9 cellular contexts compared by ENCODE assay signal in genomic region chr11:9577032-9577431, GRCh38. TPM values are rescaled to one million over a fixed set of nuclear protein-coding genes. Genes with fewer than 3 reads are reported as not detected.
A peak's percentile ranks its signal among the peaks of the same experiment; 100 is the strongest.
DNase-seq lines count a peak whose midpoint lies in the region; ATAC-seq, FAIRE-seq and TF ChIP-seq lines count a peak whose summit lies in the region.
"Had no signal": no experiment of that assay in that cellular context is flagged by ENCODE, and none has a peak within 500 bp of the region (broad histone marks: within the 10 kb centered on the region; RNA-seq: fewer than 3 reads in every experiment).

No MANE protein-coding gene starts in this region.

- H3K4me3 ChIP-seq in HEK293 (ENCODE audit: low read depth, low read length) (peak overlapping the region; percentile 100), fibroblast of the aortic adventitia (ENCODE audit: low read depth, low read length) (peak overlapping the region; percentile 82), spleen (peak overlapping the region in 5 of 8 donors; percentile 6 to 95 (median 68))

- no peaks in the 10 kb centered on the region for H3K27me3 Mint-ChIP-seq in WTC11 (ENCODE audit: low read depth)

- DNase-seq in WTC11 (ENCODE audit: low spot score) (no peak), fibroblast of the aortic adventitia (ENCODE audit: low read depth) (peak; percentile 72), spleen (no peak), urothelium cell line (ENCODE audit: low spot score) (no peak), DMS153 treated with DMSO at 0.1 percent for 48 hours (lab: John Stamatoyannopoulos, UW; ENCODE audit: unreplicated experiment) (no peak)
- DNase-seq: KG1 had no signal

- no peak overlapping the region for H3K27ac ChIP-seq in HEK293 (ENCODE audit: extremely low read depth, low read depth, low read length)
- peak overlapping the region in 7 of 8 donors; percentile 42 to 97 (median 88) for H3K27ac ChIP-seq in spleen

- H3K36me3 ChIP-seq in HEK293 (ENCODE audit: control insufficient read depth in 2 of 2, insufficient read depth in 1 of 2, low read length in 2 of 2) (peaks cover 8 to 73% of the 10 kb centered on the region in 2 experiments; a peak in 2 of 3 replicates), spleen (peaks cover 0 to 43% (median 11%) of the 10 kb centered on the region in 6 donors)

- POLR2A ChIA-PET in HEK293 (lab: Yijun Ruan, JAX), result interaction anchor here (2.1 to 3.5 kb wide), 4 partner anchors 11 to 192 kb away, joined by 7 to 21 read pairs (median 11); partner anchors contain the start of gene ZNF143
- POLR2A ChIA-PET in WTC11 (lab: Charles Lee), result no interaction called here

- no peak overlapping the region for H3K27ac Mint-ChIP-seq in WTC11

- WGBS in spleen, 5 donors, result 53 to 74% (median 64%) methylated on average over 4 of the region's 4 CpGs

- H3K4me1 ChIP-seq in HEK293 (ENCODE audit: control insufficient read depth, insufficient read depth, low read length) (no peaks in the 10 kb centered on the region), spleen (peaks cover 6 to 68% (median 41%) of the 10 kb centered on the region in 6 donors)

- H3K27me3 ChIP-seq in spleen (replicated peaks in 1 of 7), result no peaks in the 10 kb centered on the region

- no peak for TF ChIP-seq POLR2A in spleen (IDR thresholded peaks at IDR 0.05)

- peak overlapping the region; percentile 95 for H3K4me3 Mint-ChIP-seq in WTC11

- TF ChIP-seq CTCF in HEK293 (tag by site-specific recombination; IDR thresholded peaks at IDR 0.05), result no peak
- no peak for TF ChIP-seq CTCF in WTC11 (IDR thresholded peaks at IDR 0.05)
- no peak for TF ChIP-seq CTCF in fibroblast of the aortic adventitia (IDR thresholded peaks at IDR 0.05; ENCODE audit: insufficient read depth, low read length)
- no peak for TF ChIP-seq CTCF in spleen (IDR thresholded peaks at IDR 0.05 in 8 of 11, conservative IDR thresholded peaks at IDR 0.05 in 3 of 11)

- intact Hi-C loops in spleen (cut with DNase I; ENCODE audit: low total_unique reads), result no loop called here

- no peak for ATAC-seq in WTC11
- no peak for ATAC-seq in HG03520 (IDR thresholded peaks at IDR 0.05; ENCODE audit: unreplicated experiment)

- H3K36me3 Mint-ChIP-seq in WTC11, result peaks cover 72% of the 10 kb centered on the region

- no peaks in the 10 kb centered on the region for H3K9me3 Mint-ChIP-seq in WTC11

- H3K4me1 Mint-ChIP-seq in WTC11, result peaks cover 39% of the 10 kb centered on the region

- no peak for FAIRE-seq in urothelium cell line (lab: Jason Lieb, UNC)
- FAIRE-seq: endometrium had no signal

- CTCF ChIA-PET in HEK293 (lab: Yijun Ruan, JAX) (interaction anchor here (0.6 to 2.2 kb wide), 7 partner anchors 37 to 828 kb away, joined by 3 to 10 read pairs (median 5); no protein-coding TSS in a partner anchor), WTC11 (lab: Charles Lee) (interaction anchor here (1.0 to 2.9 kb wide), 2 partner anchors 36 to 42 kb away, joined by 3 to 28 read pairs; no protein-coding TSS in a partner anchor)

- no peaks in the 10 kb centered on the region for H3K9me3 ChIP-seq in HEK293 (ENCODE audit: control insufficient read depth, insufficient read depth, low read depth, low read length)
- H3K9me3 ChIP-seq in spleen, result no peaks in the 10 kb centered on the region

TF ChIP-seq in HEK293, 187 proteins besides CTCF, POLR2A, EP300 and RAD21 (continues in another document):
- TF ChIP-seq ATF2 (tag by site-specific recombination; IDR thresholded peaks at IDR 0.05; ENCODE audit: low read depth), result peak; percentile 40; the same call in 1 of the 2 replicates
- no peak for TF ChIP-seq TSHZ1 (tag by site-specific recombination; IDR thresholded peaks at IDR 0.05; ENCODE audit: borderline replicate concordance)
- no peak for TF ChIP-seq ZNF660 (tag by site-specific recombination; IDR thresholded peaks at IDR 0.05)

TF ChIP-seq in WTC11, 78 proteins besides CTCF, POLR2A, EP300 and RAD21:
- TF ChIP-seq ZNF423 (CRISPR knock-in tag; IDR thresholded peaks at IDR 0.05), result no peak
- no peak for TF ChIP-seq ZNF219 (CRISPR knock-in tag; IDR thresholded peaks at IDR 0.05; ENCODE audit: borderline replicate concordance)
- TF ChIP-seq SP1 (CRISPR knock-in tag; conservative IDR thresholded peaks at IDR 0.05), result no peak
- TF ChIP-seq IRF1 (CRISPR knock-in tag; IDR thresholded peaks at IDR 0.05), result no peak
- no peak for TF ChIP-seq HMGXB4 (CRISPR knock-in tag; IDR thresholded peaks at IDR 0.05)
- TF ChIP-seq TEAD1 (CRISPR knock-in tag; IDR thresholded peaks at IDR 0.05), result no peak

RNA-seq across cellular contexts. Expression of gene WEE1, which starts 3.6 kb away (rescaled TPM):
- total RNA-seq in WTC11 (2021) (85.5 to 109 TPM (median 91.3 TPM) in 3 replicates), fibroblast of the aortic adventitia (ENCODE audit: low replicate concordance) (26.3 and 51.1 TPM in 2 replicates), spleen (10 to 100 TPM; 12.8 to 30.6 (median 16.9) TPM)
- 10 to 100 TPM in 2 of 3 donors, 1 to 10 TPM in 1; 6.3 to 11.7 (median 11.1) TPM for polyA plus RNA-seq in spleen

Comparison
In these comparisons a context has a peak if more than half of its experiments do, and no peak if none do; other contexts are left out.
1. Of the 8 proteins assayed by ChIP-seq in both HEK293 and WTC11: peak only in HEK293: ATF2; only in WTC11: none; in both: none; in neither: 7.